In genomic region chr1:221439008-221439733, GRCh38 we compare ENCODE assay signal across 8 cellular contexts.
DNase-seq lines count a peak whose midpoint lies in the region; ATAC-seq, FAIRE-seq and TF ChIP-seq lines count a peak whose summit lies in the region.

No MANE protein-coding gene starts in this region.

- 75% methylated on average over 2 of the region's 4 CpGs for WGBS in HUES64

- no peak for FAIRE-seq in frontal cortex (lab: Jason Lieb, UNC)

- H3K27me3 ChIP-seq in HUES64 (ENCODE audit: insufficient read depth, low read length): no peaks in the 10 kb centered on the region

- CTCF ChIA-PET in Calu3 (lab: Charles Lee): interaction anchor here (0.6 kb wide), 3 partner anchors 259 to 557 kb away, joined by 3 to 8 read pairs (median 4); no protein-coding TSS in a partner anchor

- H3K4me3 Mint-ChIP-seq in Calu3 (ENCODE audit: low read depth, unreplicated experiment): no peak overlapping the region

- no peaks in the 10 kb centered on the region for H3K36me3 ChIP-seq in HUES64 (ENCODE audit: insufficient read depth, low read length)

- DNase-seq in Calu3 (peak; percentile 61), fibroblast of villous mesenchyme (ENCODE audit: low read depth) (peak; percentile 92), frontal cortex (ENCODE audit: low spot score in 2 of 2) (no peak), ureter (ENCODE audit: low spot score) (no peak)
- peak; percentile 20 to 52 for DNase-seq in activated CD8-positive, alpha-beta memory T cell treated with anti-CD3 and anti-CD28 coated beads for 4 hours (ENCODE audit: low read depth in 2 of 2)
- peak; percentile 8 for DNase-seq in stimulated activated CD8-positive, alpha-beta memory T cell treated with anti-CD3 and anti-CD28 coated beads, Interleukin-12 subunit alpha, Interleukin-12 subunit beta, amount 100 ng/mL, for 4 hours (ENCODE audit: low read depth)

- no peaks in the 10 kb centered on the region for H3K27me3 Mint-ChIP-seq in Calu3 (ENCODE audit: unreplicated experiment)

- ATAC-seq in GM21529 (IDR thresholded peaks at IDR 0.05; ENCODE audit: unreplicated experiment): peak; percentile 90

- TSS peak; percentile 33 for BruUV-seq in Calu3 (replicated peaks; lab: Mats Ljungman, UMichigan)

- no peaks in the 10 kb centered on the region for H3K9me3 Mint-ChIP-seq in Calu3 (ENCODE audit: low read depth, unreplicated experiment)

- H3K4me3 ChIP-seq in HUES64 (ENCODE audit: low read length) (no peak overlapping the region), fibroblast of villous mesenchyme (ENCODE audit: low read depth, low read length) (no peak overlapping the region)

- intact Hi-C loops in Calu3 (cut with micrococcal nuclease; ENCODE audit: unreplicated experiment): loop anchor here (5.0 to 10.0 kb wide), 5 partner anchors 82 to 627 kb away; no protein-coding TSS in a partner anchor

- H3K9ac ChIP-seq in HUES64 (ENCODE audit: low read depth, low read length): no peak overlapping the region

- H3K4me1 Mint-ChIP-seq in Calu3 (ENCODE audit: low read depth, unreplicated experiment): peaks cover 41% of the 10 kb centered on the region

- peak overlapping the region; percentile 89 for H3K27ac Mint-ChIP-seq in Calu3 (ENCODE audit: unreplicated experiment)

- H3K36me3 Mint-ChIP-seq in Calu3 (ENCODE audit: insufficient read depth, unreplicated experiment): peaks cover 6% of the 10 kb centered on the region

- H3K4me1 ChIP-seq in HUES64 (ENCODE audit: insufficient read depth, low read length): peaks cover 14% of the 10 kb centered on the region; the same call in 1 of the 2 replicates

- no peaks in the 10 kb centered on the region for H3K9me3 ChIP-seq in HUES64 (ENCODE audit: insufficient read depth, low read depth, low read length)

- no peak for TF ChIP-seq CTCF in Calu3 (IDR thresholded peaks at IDR 0.05; ENCODE audit: unreplicated experiment)
- TF ChIP-seq CTCF in fibroblast of villous mesenchyme (IDR thresholded peaks at IDR 0.05; ENCODE audit: insufficient read depth, low read depth, low read length): no peak

- peak overlapping the region; percentile 26 for H3K27ac ChIP-seq in HUES64 (ENCODE audit: low read depth, low read length)

Comparison
In these comparisons a context has a peak if more than half of its experiments do, and no peak if none do; other contexts are left out.
1. DNase-seq: peak in Calu3 (single experiment), activated CD8-positive, alpha-beta memory T cell treated with anti-CD3 and anti-CD28 coated beads for 4 hours (2 of 2), fibroblast of villous mesenchyme (single experiment) and stimulated activated CD8-positive, alpha-beta memory T cell treated with anti-CD3 and anti-CD28 coated beads, Interleukin-12 subunit alpha, Interleukin-12 subunit beta, amount 100 ng/mL, for 4 hours (single experiment); none in frontal cortex (0 of 2) and ureter (single experiment).